22 cellular contexts compared by ENCODE assay signal in genomic region chr4:185713731-185714130, GRCh38.
"Had no signal": no experiment of that assay in that cellular context is flagged by ENCODE, and none has a peak within 500 bp of the region (broad histone marks: within the 10 kb centered on the region; RNA-seq: fewer than 3 reads in every experiment).

No MANE protein-coding gene starts in this region.

- FAIRE-seq: colon, endometrium had no signal

- H3K27ac Mint-ChIP-seq: activated CD4-positive, alpha-beta memory T cell treated with anti-CD3 and anti-CD28 coated beads for 36 hours; activated CD4-positive, alpha-beta T cell treated with anti-CD3 and anti-CD28 coated beads for 36 hours; activated CD8-positive, alpha-beta memory T cell treated with anti-CD3 and anti-CD28 coated beads, Interleukin-2, amount 10 ng/mL, durations not matched to agents 7 days and 5 days; activated naive CD4-positive, alpha-beta T cell treated with anti-CD3 and anti-CD28 coated beads for 36 hours; activated naive CD8-positive, alpha-beta T cell treated with anti-CD3 and anti-CD28 coated beads, Interleukin-2, amount 50 U/mL, for 24 hours; activated T-helper 2 cell treated with anti-CD3 and anti-CD28 coated beads, Interferon-gamma antibody, Interleukin-2, Interleukin-4, amounts not matched to agents 10 μg/mL and 5 μg/mL and 100 μg/mL, durations not matched to agents 14 hours and 24 hours and 36 hours; stimulated activated memory B cell treated with anti-CD40 and anti-IgM and Interleukin-4, amounts not matched to agents 10 μg/mL and 1 μg/mL and 100 μg/mL, for 72 hours; T-cell had no signal

- H3K36me3 Mint-ChIP-seq: activated CD4-positive, alpha-beta memory T cell treated with anti-CD3 and anti-CD28 coated beads for 36 hours; activated CD8-positive, alpha-beta memory T cell treated with anti-CD3 and anti-CD28 coated beads, Interleukin-2, amount 10 ng/mL, durations not matched to agents 7 days and 5 days; stimulated activated memory B cell treated with anti-CD40 and anti-IgM and Interleukin-4, amounts not matched to agents 10 μg/mL and 1 μg/mL and 100 μg/mL, for 72 hours; T-cell had no signal

- H3K4me1 Mint-ChIP-seq: activated CD4-positive, alpha-beta T cell treated with anti-CD3 and anti-CD28 coated beads for 36 hours; activated CD8-positive, alpha-beta memory T cell treated with anti-CD3 and anti-CD28 coated beads, Interleukin-2, amount 10 ng/mL, durations not matched to agents 7 days and 5 days; activated naive CD8-positive, alpha-beta T cell treated with anti-CD3 and anti-CD28 coated beads, Interleukin-2, amount 50 U/mL, for 24 hours; stimulated activated memory B cell treated with anti-CD40 and anti-IgM and Interleukin-4, amounts not matched to agents 10 μg/mL and 1 μg/mL and 100 μg/mL, for 72 hours; T-cell had no signal

- H3K4me3 ChIP-seq: ascending aorta, esophagus squamous epithelium, lower lobe of right lung, tibial nerve had no signal

- H3K4me1 ChIP-seq: parathyroid adenoma had no signal

- H3K79me2 ChIP-seq: parathyroid adenoma had no signal

- H3K9me3 ChIP-seq: ascending aorta, esophagus squamous epithelium, lower lobe of right lung, tibial nerve had no signal

- H3K27me3 Mint-ChIP-seq: activated CD8-positive, alpha-beta memory T cell treated with anti-CD3 and anti-CD28 coated beads, Interleukin-2, amount 10 ng/mL, durations not matched to agents 7 days and 5 days had no signal

- DNase-seq: activated CD4-positive, alpha-beta memory T cell treated with anti-CD3 and anti-CD28 coated beads for 36 hours; activated CD4-positive, alpha-beta T cell treated with anti-CD3 and anti-CD28 coated beads for 36 hours; activated CD8-positive, alpha-beta memory T cell treated with anti-CD3 and anti-CD28 coated beads, Interleukin-2, amount 10 ng/mL, durations not matched to agents 7 days and 5 days; activated naive CD4-positive, alpha-beta T cell treated with anti-CD3 and anti-CD28 coated beads for 36 hours; activated naive CD8-positive, alpha-beta T cell treated with anti-CD3 and anti-CD28 coated beads, Interleukin-2, amount 50 U/mL, for 24 hours; activated T-cell treated with anti-CD3 and anti-CD28 coated beads, Interleukin-2, amount 50 U/mL, for 1 hour; caudate nucleus; esophagus squamous epithelium; foreskin fibroblast; hypothalamus; lower lobe of right lung; midbrain; T-cell; T-helper 9 cell had no signal

- H3K4me3 Mint-ChIP-seq: activated CD4-positive, alpha-beta memory T cell treated with anti-CD3 and anti-CD28 coated beads for 36 hours; activated CD4-positive, alpha-beta T cell treated with anti-CD3 and anti-CD28 coated beads for 36 hours; activated CD8-positive, alpha-beta memory T cell treated with anti-CD3 and anti-CD28 coated beads, Interleukin-2, amount 10 ng/mL, durations not matched to agents 7 days and 5 days; activated naive CD4-positive, alpha-beta T cell treated with anti-CD3 and anti-CD28 coated beads for 36 hours; activated naive CD8-positive, alpha-beta T cell treated with anti-CD3 and anti-CD28 coated beads, Interleukin-2, amount 50 U/mL, for 24 hours; neural crest cell; stimulated activated memory B cell treated with anti-CD40 and anti-IgM and Interleukin-4, amounts not matched to agents 10 μg/mL and 1 μg/mL and 100 μg/mL, for 72 hours; T-cell had no signal

- H3K9ac ChIP-seq: parathyroid adenoma had no signal

- H3K27ac ChIP-seq: ascending aorta, esophagus squamous epithelium, lower lobe of right lung, parathyroid adenoma, tibial nerve had no signal

- ATAC-seq: activated CD4-positive, alpha-beta T cell treated with anti-CD3 and anti-CD28 coated beads for 36 hours; activated CD8-positive, alpha-beta memory T cell treated with anti-CD3 and anti-CD28 coated beads, Interleukin-2, amount 10 ng/mL, durations not matched to agents 7 days and 5 days; activated naive CD8-positive, alpha-beta T cell treated with anti-CD3 and anti-CD28 coated beads, Interleukin-2, amount 50 U/mL, for 24 hours; lower lobe of right lung; stimulated activated memory B cell treated with anti-CD40 and anti-IgM and Interleukin-4, amounts not matched to agents 10 μg/mL and 1 μg/mL and 100 μg/mL, for 72 hours; T-cell had no signal

- H2AFZ ChIP-seq: parathyroid adenoma had no signal

- H3K9me3 Mint-ChIP-seq: activated CD4-positive, alpha-beta memory T cell treated with anti-CD3 and anti-CD28 coated beads for 36 hours; activated naive CD4-positive, alpha-beta T cell treated with anti-CD3 and anti-CD28 coated beads for 36 hours; activated naive CD8-positive, alpha-beta T cell treated with anti-CD3 and anti-CD28 coated beads, Interleukin-2, amount 50 U/mL, for 24 hours; activated T-helper 2 cell treated with anti-CD3 and anti-CD28 coated beads, Interferon-gamma antibody, Interleukin-2, Interleukin-4, amounts not matched to agents 10 μg/mL and 5 μg/mL and 100 μg/mL, durations not matched to agents 14 hours and 24 hours and 36 hours; neural crest cell; stimulated activated memory B cell treated with anti-CD40 and anti-IgM and Interleukin-4, amounts not matched to agents 10 μg/mL and 1 μg/mL and 100 μg/mL, for 72 hours had no signal

- H3K27me3 ChIP-seq: ascending aorta, esophagus squamous epithelium, tibial nerve had no signal

- H3K36me3 ChIP-seq: ascending aorta, esophagus squamous epithelium, lower lobe of right lung, tibial nerve had no signal
